8 cellular contexts compared by ENCODE assay signal in genomic region chr12:124565071-124565491, GRCh38. TPM values are rescaled to one million over a fixed set of nuclear protein-coding genes. Genes with fewer than 3 reads are reported as not detected.
DNase-seq lines count a peak whose midpoint lies in the region; ATAC-seq lines count a peak whose summit lies in the region.

No MANE protein-coding gene starts in this region.

- H3K4me1 ChIP-seq in thymus (ENCODE audit: control insufficient read depth, insufficient read depth, low read length), result peaks cover 34% of the 10 kb centered on the region

- peak overlapping the region; percentile 93 for H3K4me3 Mint-ChIP-seq in activated T-cell treated with anti-CD3 and anti-CD28 coated beads, Interleukin-2, amount 50 U/mL, for 4 hours
- peak overlapping the region; percentile 92 for H3K4me3 Mint-ChIP-seq in activated naive CD8-positive, alpha-beta T cell

- 90% methylated on average over 18 of the region's 18 CpGs for WGBS in thymus

- no peaks in the 10 kb centered on the region for H3K27me3 Mint-ChIP-seq in activated T-cell treated with anti-CD3 and anti-CD28 coated beads, Interleukin-2, amount 50 U/mL, for 4 hours (ENCODE audit: low read depth)
- H3K27me3 Mint-ChIP-seq in activated naive CD8-positive, alpha-beta T cell, result no peaks in the 10 kb centered on the region

- no peaks in the 10 kb centered on the region for H3K27me3 ChIP-seq in thymus (ENCODE audit: control insufficient read depth, insufficient read depth)

- no peak for DNase-seq in activated T-cell treated with anti-CD3 and anti-CD28 coated beads, Interleukin-2, amount 50 U/mL, for 4 hours
- DNase-seq in activated T-cell treated with anti-CD3 and anti-CD28 coated beads, Interleukin-2, amount 50 U/mL, for 1 hour, result no peak
- peak; percentile 27 for DNase-seq in inferior parietal cortex (ENCODE audit: extremely low spot score)
- DNase-seq in activated effector memory CD4-positive, alpha-beta T cell treated with Interleukin-2 at 50 U/mL for 16 hours, result no peak
- DNase-seq in NCI-H146 (lab: John Stamatoyannopoulos, UW), result no peak
- DNase-seq in OCI-M1 (lab: John Stamatoyannopoulos, UW), result no peak

- H3K9me3 ChIP-seq in thymus (ENCODE audit: control insufficient read depth), result no peaks in the 10 kb centered on the region

- no peaks in the 10 kb centered on the region for H3K36me3 Mint-ChIP-seq in activated T-cell treated with anti-CD3 and anti-CD28 coated beads, Interleukin-2, amount 50 U/mL, for 4 hours (ENCODE audit: insufficient read depth)
- no peaks in the 10 kb centered on the region for H3K36me3 Mint-ChIP-seq in activated naive CD8-positive, alpha-beta T cell

- no peaks in the 10 kb centered on the region for H3K9me3 Mint-ChIP-seq in activated T-cell treated with anti-CD3 and anti-CD28 coated beads, Interleukin-2, amount 50 U/mL, for 4 hours
- no peaks in the 10 kb centered on the region for H3K9me3 Mint-ChIP-seq in activated naive CD8-positive, alpha-beta T cell (ENCODE audit: low read depth)

- no peak for ATAC-seq in activated T-cell treated with anti-CD3 and anti-CD28 coated beads, Interleukin-2, amount 50 U/mL, for 4 hours

- peak overlapping the region; percentile 50 for H3K27ac Mint-ChIP-seq in activated naive CD8-positive, alpha-beta T cell

- no peaks in the 10 kb centered on the region for H3K36me3 ChIP-seq in thymus (ENCODE audit: control insufficient read depth, insufficient read depth)

- peaks cover 34% of the 10 kb centered on the region for H3K4me1 Mint-ChIP-seq in activated T-cell treated with anti-CD3 and anti-CD28 coated beads, Interleukin-2, amount 50 U/mL, for 4 hours (ENCODE audit: low read depth)
- H3K4me1 Mint-ChIP-seq in activated naive CD8-positive, alpha-beta T cell (ENCODE audit: low read depth), result peaks cover 41% of the 10 kb centered on the region

- H3K4me3 ChIP-seq in thymus (ENCODE audit: low read length), result peak overlapping the region; percentile 36

- no peak overlapping the region for H3K27ac ChIP-seq in thymus (ENCODE audit: low read depth)

RNA-seq across cellular contexts. Expression of gene NCOR2, which starts 2.3 kb away (rescaled TPM):
- 100 to 1,000 TPM; 127 to 160 (median 135) TPM for total RNA-seq in activated T-cell treated with anti-CD3 and anti-CD28 coated beads, Interleukin-2, amount 50 U/mL, for 4 hours
- 48.2 TPM for polyA plus RNA-seq in thymus
